In the genomic region with DNA sequence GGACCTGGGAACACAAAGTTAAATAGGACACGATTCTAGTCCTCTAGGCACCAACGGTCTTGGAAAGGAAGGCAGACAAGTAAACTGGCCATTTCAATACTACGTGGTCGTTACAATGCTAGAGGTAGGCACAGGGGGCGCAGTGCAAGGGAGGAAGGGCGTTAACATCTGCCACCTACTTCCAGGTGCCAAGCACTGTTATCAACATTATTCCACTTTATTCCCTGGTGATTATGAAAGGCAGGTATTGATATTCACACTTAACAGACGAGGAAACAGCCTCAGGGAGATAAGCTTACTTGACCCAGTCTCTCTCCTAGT, we compare ENCODE assay signal across 1 cellular context.
TF ChIP-seq lines count a peak whose summit lies in the region.

No MANE protein-coding gene starts in this region.

TF ChIP-seq in SK-N-SH treated with all-trans-retinoic acid at 6 μM for 48 hours, 23 proteins besides CTCF, POLR2A, EP300 and RAD21 (continued from another document):
- TF ChIP-seq ISL1 (CRISPR knock-in tag; IDR thresholded peaks at IDR 0.05) (no peak), RARB (CRISPR knock-in tag; IDR thresholded peaks at IDR 0.05) (no peak), TCF4 (CRISPR knock-in tag; IDR thresholded peaks at IDR 0.05; ENCODE audit: borderline replicate concordance) (no peak), OSR1 (CRISPR knock-in tag; IDR thresholded peaks at IDR 0.05) (no peak), TOX (CRISPR knock-in tag; IDR thresholded peaks at IDR 0.05; ENCODE audit: borderline replicate concordance) (no peak), ZFP30 (CRISPR knock-in tag; IDR thresholded peaks at IDR 0.05) (no peak)
- TF ChIP-seq, protein P1, sequence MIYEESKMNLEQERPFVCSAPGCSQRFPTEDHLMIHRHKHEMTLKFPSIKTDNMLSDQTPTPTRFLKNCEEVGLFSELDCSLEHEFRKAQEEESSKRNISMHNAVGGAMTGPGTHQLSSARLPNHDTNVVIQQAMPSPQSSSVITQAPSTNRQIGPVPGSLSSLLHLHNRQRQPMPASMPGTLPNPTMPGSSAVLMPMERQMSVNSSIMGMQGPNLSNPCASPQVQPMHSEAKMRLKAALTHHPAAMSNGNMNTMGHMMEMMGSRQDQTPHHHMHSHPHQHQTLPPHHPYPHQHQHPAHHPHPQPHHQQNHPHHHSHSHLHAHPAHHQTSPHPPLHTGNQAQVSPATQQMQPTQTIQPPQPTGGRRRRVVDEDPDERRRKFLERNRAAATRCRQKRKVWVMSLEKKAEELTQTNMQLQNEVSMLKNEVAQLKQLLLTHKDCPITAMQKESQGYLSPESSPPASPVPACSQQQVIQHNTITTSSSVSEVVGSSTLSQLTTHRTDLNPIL (CRISPR knock-in tag; IDR thresholded peaks at IDR 0.05; ENCODE audit: low read depth) = no peak
- TF ChIP-seq, protein P2, sequence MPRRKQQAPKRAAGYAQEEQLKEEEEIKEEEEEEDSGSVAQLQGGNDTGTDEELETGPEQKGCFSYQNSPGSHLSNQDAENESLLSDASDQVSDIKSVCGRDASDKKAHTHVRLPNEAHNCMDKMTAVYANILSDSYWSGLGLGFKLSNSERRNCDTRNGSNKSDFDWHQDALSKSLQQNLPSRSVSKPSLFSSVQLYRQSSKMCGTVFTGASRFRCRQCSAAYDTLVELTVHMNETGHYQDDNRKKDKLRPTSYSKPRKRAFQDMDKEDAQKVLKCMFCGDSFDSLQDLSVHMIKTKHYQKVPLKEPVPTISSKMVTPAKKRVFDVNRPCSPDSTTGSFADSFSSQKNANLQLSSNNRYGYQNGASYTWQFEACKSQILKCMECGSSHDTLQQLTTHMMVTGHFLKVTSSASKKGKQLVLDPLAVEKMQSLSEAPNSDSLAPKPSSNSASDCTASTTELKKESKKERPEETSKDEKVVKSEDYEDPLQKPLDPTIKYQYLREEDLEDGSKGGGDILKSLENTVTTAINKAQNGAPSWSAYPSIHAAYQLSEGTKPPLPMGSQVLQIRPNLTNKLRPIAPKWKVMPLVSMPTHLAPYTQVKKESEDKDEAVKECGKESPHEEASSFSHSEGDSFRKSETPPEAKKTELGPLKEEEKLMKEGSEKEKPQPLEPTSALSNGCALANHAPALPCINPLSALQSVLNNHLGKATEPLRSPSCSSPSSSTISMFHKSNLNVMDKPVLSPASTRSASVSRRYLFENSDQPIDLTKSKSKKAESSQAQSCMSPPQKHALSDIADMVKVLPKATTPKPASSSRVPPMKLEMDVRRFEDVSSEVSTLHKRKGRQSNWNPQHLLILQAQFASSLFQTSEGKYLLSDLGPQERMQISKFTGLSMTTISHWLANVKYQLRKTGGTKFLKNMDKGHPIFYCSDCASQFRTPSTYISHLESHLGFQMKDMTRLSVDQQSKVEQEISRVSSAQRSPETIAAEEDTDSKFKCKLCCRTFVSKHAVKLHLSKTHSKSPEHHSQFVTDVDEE (CRISPR knock-in tag; IDR thresholded peaks at IDR 0.05) = no peak
